14 cellular contexts compared by ENCODE assay signal in genomic region chr10:132293416-132294195, GRCh38. TPM values are rescaled to one million over a fixed set of nuclear protein-coding genes. Genes with fewer than 3 reads are reported as not detected.
DNase-seq lines count a peak whose midpoint lies in the region; ATAC-seq and TF ChIP-seq lines count a peak whose summit lies in the region.
"Had no signal": no experiment of that assay in that cellular context is flagged by ENCODE, and none has a peak within 500 bp of the region (broad histone marks: within the 10 kb centered on the region; RNA-seq: fewer than 3 reads in every experiment).

No MANE protein-coding gene starts in this region.

- TF ChIP-seq CTCF in GM13977 (IDR thresholded peaks at IDR 0.05; ENCODE audit: extremely low read depth, insufficient read depth, missing control alignments), result no peak

- WGBS in right cardiac atrium, result 59% methylated on average over 26 of the region's 26 CpGs

- peak; percentile 19 to 34 for ATAC-seq in right cardiac atrium
- ATAC-seq in HG03457 (IDR thresholded peaks at IDR 0.05; ENCODE audit: unreplicated experiment), result no peak
- ATAC-seq: activated T-cell treated with anti-CD3 and anti-CD28 coated beads, Interleukin-2, amount 50 U/mL, for 4 hours had no signal

- in situ Hi-C loops in GM13977 (cut with MboI; ENCODE audit: low pct_unique_long_range_greater_than_20kb, low sequenced_read_pairs, unreplicated experiment), result no loop called here

- DNase-seq in right cardiac atrium (peak in 2 of 3 donors; percentile 6 to 63), retina (peak; percentile 72), germinal center (ENCODE audit: low spot score) (no peak), T-helper 2 cell (no peak), GM13977 (ENCODE audit: low spot score) (no peak)
- DNase-seq: activated T-cell treated with anti-CD3 and anti-CD28 coated beads, Interleukin-2, amount 50 U/mL, for 4 hours; CD8-positive, alpha-beta memory T cell; effector CD4-positive, alpha-beta T cell; foreskin fibroblast; MV-4-11; NCI-H526 had no signal

- no peaks in the 10 kb centered on the region for H3K27me3 ChIP-seq in right cardiac atrium (ENCODE audit: control insufficient read depth, insufficient read depth)

- H3K27ac ChIP-seq in angular gyrus (ENCODE audit: low read depth, low read length) (peak overlapping the region; percentile 41), right cardiac atrium (ENCODE audit: low read length) (no peak overlapping the region)

- TF ChIP-seq EP300 in Ishikawa (IDR thresholded peaks at IDR 0.05; ENCODE audit: borderline replicate concordance), result no peak

- H3K9me3 ChIP-seq in right cardiac atrium (ENCODE audit: control insufficient read depth, low read length), result no peaks in the 10 kb centered on the region

- H3K4me3 ChIP-seq in right cardiac atrium (ENCODE audit: low read length), result no peak overlapping the region

- no peak for TF ChIP-seq RAD21 in Ishikawa (IDR thresholded peaks at IDR 0.05; ENCODE audit: low read depth)

- H3K4me1 ChIP-seq in right cardiac atrium (ENCODE audit: control insufficient read depth, insufficient read depth, low read length), result no peaks in the 10 kb centered on the region

- intact Hi-C loops in right cardiac atrium (cut with DNase I), result no loop called here

TF ChIP-seq in Ishikawa, 13 proteins besides CTCF, POLR2A, EP300 and RAD21:
- TF ChIP-seq CEBPB (IDR thresholded peaks at IDR 0.05), result no peak
- TF ChIP-seq MAX (IDR thresholded peaks at IDR 0.05), result 0 out of 2 replicates have a peak, but pooled peaks have one; percentile 20
TF ChIP-seq in Ishikawa: peak in this region for 1.

RNA-seq across cellular contexts. Expression of gene STK32C, which starts 14.1 kb away (rescaled TPM):
- total RNA-seq in right cardiac atrium, result 1 to 10 TPM; 5.7 to 7.3 (median 6.7) TPM
- 6.9 TPM for polyA plus RNA-seq in right cardiac atrium

RNA-seq across cellular contexts. Expression of gene LRRC27, which starts 38.4 kb away (rescaled TPM):
- total RNA-seq in right cardiac atrium, result 1 to 10 TPM; 3.7 to 9.3 (median 6.8) TPM
- 5.4 TPM for polyA plus RNA-seq in right cardiac atrium

Comparison
In these comparisons a context has a peak if more than half of its experiments do, and no peak if none do; other contexts are left out.
1. DNase-seq: peak in right cardiac atrium (2 of 3) and retina (single experiment); none in germinal center (single experiment), T-helper 2 cell (0 of 5) and GM13977 (single experiment).